In the genomic region with DNA sequence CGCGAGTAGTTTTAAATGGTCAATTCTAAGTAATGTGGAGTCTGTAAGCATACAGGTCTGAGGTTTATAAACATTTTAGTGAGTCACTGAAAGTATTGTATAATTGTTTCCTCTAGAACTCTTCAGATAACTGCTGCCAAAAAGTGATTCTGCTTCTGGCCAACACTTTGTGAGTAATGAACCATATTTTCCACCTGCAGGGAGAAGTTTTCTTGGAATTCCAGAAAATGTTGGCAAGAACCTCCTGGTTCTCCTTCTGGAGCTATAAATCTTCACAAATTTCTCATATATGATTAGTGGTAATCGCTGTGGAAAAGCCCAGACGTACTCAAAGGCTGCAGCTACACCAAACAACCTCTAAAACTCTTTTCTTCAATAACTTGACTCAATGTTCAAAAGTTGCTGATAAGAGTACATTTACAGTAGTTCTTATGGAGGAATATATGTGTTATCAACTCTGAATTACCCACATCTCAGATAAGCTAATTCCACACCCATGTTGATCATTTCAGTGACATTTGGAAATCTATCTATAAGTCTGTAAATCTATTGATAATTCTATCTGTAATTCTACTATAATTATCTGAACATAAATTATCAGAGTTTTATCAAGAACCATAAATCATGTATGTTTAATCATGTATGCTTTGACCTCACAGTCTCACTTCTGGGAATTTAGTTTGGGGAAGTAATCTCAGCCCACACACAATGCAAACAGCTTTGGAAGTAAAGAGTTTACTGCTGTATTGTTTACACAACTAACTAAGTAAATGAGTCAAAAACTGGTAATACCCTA, we compare ENCODE assay signal across 8 cellular contexts.
DNase-seq lines count a peak whose midpoint lies in the region; ATAC-seq and TF ChIP-seq lines count a peak whose summit lies in the region.

No MANE protein-coding gene starts in this region.

- no peaks in the 10 kb centered on the region for H3K9me2 ChIP-seq in MM.1S (replicated peaks; ENCODE audit: insufficient read depth, low read length)

- H3K4me3 Mint-ChIP-seq in T-helper 17 cell = no peak overlapping the region
- H3K4me3 Mint-ChIP-seq in stimulated activated effector memory CD8-positive, alpha-beta T cell treated with anti-CD3 and anti-CD28 coated beads, Interleukin-12 subunit alpha, Interleukin-12 subunit beta, amount 100 ng/mL, for 72 hours = no peak overlapping the region

- peaks cover 25% of the 10 kb centered on the region for H3K4me1 Mint-ChIP-seq in T-helper 17 cell
- H3K4me1 Mint-ChIP-seq in stimulated activated effector memory CD8-positive, alpha-beta T cell treated with anti-CD3 and anti-CD28 coated beads, Interleukin-12 subunit alpha, Interleukin-12 subunit beta, amount 100 ng/mL, for 72 hours = peaks cover 61% of the 10 kb centered on the region

- no peak overlapping the region for H3K27ac ChIP-seq in MM.1S (ENCODE audit: low read length)

- no peaks in the 10 kb centered on the region for H3K27me3 ChIP-seq in MM.1S (replicated peaks; ENCODE audit: insufficient read depth, low read length)

- no peak overlapping the region for H3K9ac ChIP-seq in MM.1S (ENCODE audit: low read length)

- H3K4me1 ChIP-seq in MM.1S (ENCODE audit: low read length) = no peaks in the 10 kb centered on the region; the same call in 1 of the 2 replicates

- no peak overlapping the region for H3K4me3 ChIP-seq in MM.1S (ENCODE audit: low read length)

- DNase-seq in HCEC 1CT (peak; percentile 91), T-helper 17 cell (no peak), fibroblast of peridontal ligament (ENCODE audit: extremely low read depth) (peak; percentile 88), MM.1S (no peak)
- DNase-seq in stimulated activated effector memory CD8-positive, alpha-beta T cell treated with anti-CD3 and anti-CD28 coated beads, Interleukin-12 subunit alpha, Interleukin-12 subunit beta, amount 100 ng/mL, for 72 hours (ENCODE audit: low spot score in 2 of 2) = no peak
- DNase-seq in activated CD4-positive, alpha-beta T cell treated with anti-CD3 and anti-CD28 coated beads for 1 hour = no peak

- no peaks in the 10 kb centered on the region for H3K79me2 ChIP-seq in MM.1S (ENCODE audit: low read length)

- no peaks in the 10 kb centered on the region for H3K36me3 ChIP-seq in MM.1S (replicated peaks; ENCODE audit: insufficient read depth, low read length)

- no peak overlapping the region for H3K4me2 ChIP-seq in MM.1S (ENCODE audit: low read depth, low read length)

- no peaks in the 10 kb centered on the region for H4K20me1 ChIP-seq in MM.1S (ENCODE audit: insufficient read depth, low read length)

- H3K9me3 ChIP-seq in T-helper 17 cell (ENCODE audit: control insufficient read depth, low read length, poor library complexity, severe bottlenecking) (no peaks in the 10 kb centered on the region), MM.1S (replicated peaks; ENCODE audit: insufficient read depth, low read length) (no peaks in the 10 kb centered on the region)

- no peaks in the 10 kb centered on the region for H3F3A ChIP-seq in MM.1S (ENCODE audit: insufficient read depth, low read length)

- no peaks in the 10 kb centered on the region for H3K27me3 Mint-ChIP-seq in T-helper 17 cell

- peaks cover 11% of the 10 kb centered on the region for H3K36me3 Mint-ChIP-seq in T-helper 17 cell (ENCODE audit: low read depth)
- H3K36me3 Mint-ChIP-seq in stimulated activated effector memory CD8-positive, alpha-beta T cell treated with anti-CD3 and anti-CD28 coated beads, Interleukin-12 subunit alpha, Interleukin-12 subunit beta, amount 100 ng/mL, for 72 hours = no peaks in the 10 kb centered on the region

- H3K27ac Mint-ChIP-seq in T-helper 17 cell = peak overlapping the region; percentile 99
- H3K27ac Mint-ChIP-seq in stimulated activated effector memory CD8-positive, alpha-beta T cell treated with anti-CD3 and anti-CD28 coated beads, Interleukin-12 subunit alpha, Interleukin-12 subunit beta, amount 100 ng/mL, for 72 hours = peak overlapping the region; percentile 82

- no peak for ATAC-seq in T-helper 17 cell
- peak; percentile 80 for ATAC-seq in stimulated activated effector memory CD8-positive, alpha-beta T cell treated with anti-CD3 and anti-CD28 coated beads, Interleukin-12 subunit alpha, Interleukin-12 subunit beta, amount 100 ng/mL, for 72 hours
- ATAC-seq in GM19455 (IDR thresholded peaks at IDR 0.05; ENCODE audit: unreplicated experiment) = no peak
- ATAC-seq in HG03460 (IDR thresholded peaks at IDR 0.05; ENCODE audit: unreplicated experiment) = no peak

- H3K9me3 Mint-ChIP-seq in stimulated activated effector memory CD8-positive, alpha-beta T cell treated with anti-CD3 and anti-CD28 coated beads, Interleukin-12 subunit alpha, Interleukin-12 subunit beta, amount 100 ng/mL, for 72 hours = no peaks in the 10 kb centered on the region

- TF ChIP-seq CTCF in MM.1S (IDR thresholded peaks at IDR 0.05; ENCODE audit: low read length) = no peak

- H2AFZ ChIP-seq in MM.1S (ENCODE audit: low read length) = no peak overlapping the region

Comparison
In these comparisons a context has a peak if more than half of its experiments do, and no peak if none do; other contexts are left out.
1. DNase-seq: peak in HCEC 1CT (single experiment) and fibroblast of peridontal ligament (single experiment); none in T-helper 17 cell (0 of 3), stimulated activated effector memory CD8-positive, alpha-beta T cell treated with anti-CD3 and anti-CD28 coated beads, Interleukin-12 subunit alpha, Interleukin-12 subunit beta, amount 100 ng/mL, for 72 hours (0 of 2), MM.1S (single experiment) and activated CD4-positive, alpha-beta T cell treated with anti-CD3 and anti-CD28 coated beads for 1 hour (single experiment).